ENCODE assay signal across 8 cellular contexts in the genomic region with DNA sequence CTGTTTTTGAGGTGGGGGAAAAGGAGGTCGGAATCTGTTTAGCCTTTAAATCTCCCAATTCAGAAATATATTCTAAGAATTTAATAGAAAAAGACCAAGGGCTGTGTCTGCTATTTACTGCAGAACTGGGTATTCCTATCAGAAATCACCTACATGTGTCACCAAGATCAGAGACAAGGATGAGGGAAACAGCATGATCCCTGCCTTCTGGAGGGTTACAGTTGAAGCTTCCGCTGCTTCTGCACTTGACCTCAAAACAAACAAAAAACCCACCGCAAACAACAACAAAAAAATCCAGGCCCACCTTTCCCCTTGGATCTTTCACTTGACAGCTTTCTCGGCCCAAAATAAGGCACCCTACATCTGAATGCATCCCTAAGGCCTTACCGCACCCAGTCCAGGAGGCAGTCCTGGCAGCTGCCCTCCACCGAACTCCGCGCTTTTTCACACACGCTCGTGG. TPM values are rescaled to one million over a fixed set of nuclear protein-coding genes. Genes with fewer than 3 reads are reported as not detected.
A peak's percentile ranks its signal among the peaks of the same experiment; 100 is the strongest.
DNase-seq lines count a peak whose midpoint lies in the region; ATAC-seq and TF ChIP-seq lines count a peak whose summit lies in the region.

No MANE protein-coding gene starts in this region.

- H3K36me3 Mint-ChIP-seq in MCF 10A (ENCODE audit: insufficient read depth, unreplicated experiment) = no peaks in the 10 kb centered on the region

- H3K36me3 ChIP-seq in mesodermal cell (ENCODE audit: control insufficient read depth, insufficient read depth, low read length) = no peaks in the 10 kb centered on the region

- no TSS peak for BruUV-seq in MCF 10A (replicated peaks; lab: Mats Ljungman, UMichigan)

- H3K4me1 Mint-ChIP-seq in MCF 10A (ENCODE audit: insufficient read depth, unreplicated experiment) = peaks cover 51% of the 10 kb centered on the region

- TF ChIP-seq CTCF in MCF 10A (IDR thresholded peaks at IDR 0.05; ENCODE audit: unreplicated experiment) = no peak

- peak overlapping the region; percentile 94 for H3K4me3 Mint-ChIP-seq in MCF 10A (ENCODE audit: unreplicated experiment)

- no peaks in the 10 kb centered on the region for H3K9me3 ChIP-seq in mesodermal cell (ENCODE audit: control insufficient read depth, low read length)

- H3K4me3 ChIP-seq in mesodermal cell (ENCODE audit: extremely low read depth, insufficient read depth, low read length, poor library complexity, severe bottlenecking) = peak overlapping the region; percentile 85

- POLR2A ChIA-PET in MCF 10A (lab: Yijun Ruan, JAX) = interaction anchor here (0.6 to 7.6 kb wide), 17 partner anchors 7 to 559 kb away, joined by 3 to 136 read pairs (median 4); no protein-coding TSS in a partner anchor

- peak overlapping the region; percentile 77 for H3K27ac ChIP-seq in mesodermal cell (ENCODE audit: low read depth, low read length, severe bottlenecking)

- H3K4me1 ChIP-seq in mesodermal cell (ENCODE audit: control insufficient read depth, insufficient read depth, low read length, poor library complexity, severe bottlenecking) = peaks cover 10% of the 10 kb centered on the region

- intact Hi-C loops in MCF 10A (cut with micrococcal nuclease) = loop anchor here (1.0 to 2.0 kb wide), 3 partner anchors 16 to 439 kb away; no protein-coding TSS in a partner anchor

- no peaks in the 10 kb centered on the region for H3K9me3 Mint-ChIP-seq in MCF 10A (ENCODE audit: unreplicated experiment)

- DNase-seq in MCF 10A (ENCODE audit: unreplicated experiment) (peak; percentile 35), DMS 273 treated with DMSO at 0.1 percent for 48 hours (lab: John Stamatoyannopoulos, UW) (no peak), DMS153 (lab: John Stamatoyannopoulos, UW) (no peak)
- DNase-seq in effector CD8-positive, alpha-beta T cell (lab: John Stamatoyannopoulos, UW) = no peak

- H3K27ac Mint-ChIP-seq in MCF 10A (ENCODE audit: low read depth, unreplicated experiment) = peak overlapping the region; percentile 73

- CTCF ChIA-PET in MCF 10A (lab: Yijun Ruan, JAX) = interaction anchor here (0.6 to 7.3 kb wide), 14 partner anchors 10 to 281 kb away, joined by 3 to 61 read pairs (median 6); no protein-coding TSS in a partner anchor

- ATAC-seq in GM18868 (IDR thresholded peaks at IDR 0.05; ENCODE audit: unreplicated experiment) (peak; percentile 13), HG03196 (IDR thresholded peaks at IDR 0.05; ENCODE audit: unreplicated experiment) (peak; percentile 2), esophagus mucosa (no peak)

- WGBS in mesodermal cell (ENCODE audit: insufficient coverage in 2 of 2), 2 experiments = 3 to 11% methylated on average over 6 to 7 of the region's 10 CpGs

- H3K27me3 Mint-ChIP-seq in MCF 10A (ENCODE audit: insufficient read depth, unreplicated experiment) = no peaks in the 10 kb centered on the region

RNA-seq across cellular contexts. Expression of gene CDK14, which starts 0.8 kb away (rescaled TPM):
- total RNA-seq in MCF 10A (2022) (21.2 and 32.0 TPM in 2 replicates), esophagus mucosa (1.1 TPM)
- polyA plus RNA-seq in mesodermal cell (2013, experiment 1 of 2) = 27.8 TPM
- 28.0 TPM for polyA plus RNA-seq in mesodermal cell (2013, experiment 2 of 2)

Comparison
In these comparisons a context has a peak if more than half of its experiments do, and no peak if none do; other contexts are left out.
1. RNA of gene CDK14, which starts 0.8 kb away (total RNA-seq): 21.2 to 32.0 TPM in MCF 10A; 1.1 TPM in esophagus mucosa (single experiment); every median in the first group is over 10 times any median in the second.